Comparison of ENCODE assay signal across 9 cellular contexts in the genomic region with DNA sequence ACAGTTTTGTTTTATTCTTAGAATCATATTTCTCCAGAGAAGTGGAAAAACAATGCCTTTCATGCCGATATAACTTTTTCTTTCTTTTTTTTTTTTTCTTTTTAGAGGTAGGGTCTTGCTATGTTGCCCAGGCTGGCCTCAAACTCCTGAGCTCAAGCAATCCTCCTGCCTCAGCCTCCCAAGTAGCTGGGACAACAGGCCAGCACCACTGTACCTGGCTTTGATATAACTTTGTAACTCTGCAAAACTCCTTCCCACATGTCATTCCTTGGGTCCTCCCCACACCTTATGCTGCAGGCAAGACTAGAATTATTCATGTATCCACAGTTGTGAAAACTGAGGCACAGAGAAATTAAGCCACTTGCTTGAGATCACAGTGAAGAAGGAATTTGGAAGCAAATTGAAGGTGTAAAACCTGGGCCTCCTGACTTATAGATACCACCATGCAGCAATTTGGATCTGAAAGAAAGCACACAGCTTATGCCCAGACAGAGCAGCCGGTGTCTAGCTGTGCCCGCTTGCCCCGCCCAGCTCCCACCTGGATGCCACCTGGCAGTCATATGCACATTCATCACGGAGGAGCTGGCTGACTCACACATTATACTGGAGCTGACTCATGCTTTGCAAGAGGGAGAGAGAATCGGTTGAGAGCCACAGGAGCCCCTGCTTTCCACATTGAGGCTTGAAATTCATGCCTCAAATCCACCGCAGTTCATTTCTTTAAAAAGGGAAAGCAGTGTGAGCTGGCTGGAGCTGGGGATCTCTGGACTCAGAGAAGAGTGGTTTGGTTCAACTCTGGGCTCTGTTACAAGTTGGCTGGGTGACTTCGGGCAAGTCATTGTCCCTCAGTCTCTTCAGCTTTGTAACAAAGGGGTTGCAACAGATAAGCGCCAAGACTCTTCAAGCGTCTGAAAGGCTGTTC. TPM values are rescaled to one million over a fixed set of nuclear protein-coding genes. Genes with fewer than 3 reads are reported as not detected.
A peak's percentile ranks its signal among the peaks of the same experiment; 100 is the strongest.
DNase-seq lines count a peak whose midpoint lies in the region; ATAC-seq and TF ChIP-seq lines count a peak whose summit lies in the region.
"Had no signal": no experiment of that assay in that cellular context is flagged by ENCODE, and none has a peak within 500 bp of the region (broad histone marks: within the 10 kb centered on the region; RNA-seq: fewer than 3 reads in every experiment).

No MANE protein-coding gene starts in this region.

- H3K4me1 Mint-ChIP-seq in HFFc6 (ENCODE audit: low read depth): peaks cover 50% of the 10 kb centered on the region

- no peak for TF ChIP-seq CTCF in AG04449 (IDR thresholded peaks at IDR 0.05; ENCODE audit: insufficient read depth, low read length, missing control alignments)
- TF ChIP-seq CTCF in HFFc6 (IDR thresholded peaks at IDR 0.05): no peak
- TF ChIP-seq CTCF in GM10266 (IDR thresholded peaks at IDR 0.05; ENCODE audit: control insufficient read depth, insufficient read depth, low read depth, missing control alignments): no peak

- DNase-seq in AG04449 (ENCODE audit: low read depth, low spot score) (peak; percentile 77), HFFc6 (peak; percentile 89), NOMO-1 treated with dmso at 0.1 percent for 144 hours (lab: John Stamatoyannopoulos, UW; ENCODE audit: unreplicated experiment) (peak; percentile 24), erythroblast (lab: John Stamatoyannopoulos, UW) (peak; percentile 79 to 90), renal cortical epithelial cell (ENCODE audit: low read depth) (peak; percentile 98), GM10266 (ENCODE audit: extremely low spot score) (no peak)

- no peaks in the 10 kb centered on the region for H3K9me3 Mint-ChIP-seq in HFFc6

- H3K27me3 Mint-ChIP-seq in HFFc6 (ENCODE audit: insufficient read depth): peaks cover 2% of the 10 kb centered on the region; the same call in 1 of the 2 replicates
- H3K27me3 Mint-ChIP-seq: activated naive CD8-positive, alpha-beta T cell had no signal

- no peaks in the 10 kb centered on the region for H3K36me3 Mint-ChIP-seq in HFFc6 (ENCODE audit: low read depth)

- H3K27ac Mint-ChIP-seq in HFFc6: peak overlapping the region; percentile 93
- H3K27ac Mint-ChIP-seq: activated naive CD8-positive, alpha-beta T cell had no signal

- no peak for ATAC-seq in HG02973 (IDR thresholded peaks at IDR 0.05; ENCODE audit: unreplicated experiment)
- no peak for ATAC-seq in GM18870 (IDR thresholded peaks at IDR 0.05; ENCODE audit: unreplicated experiment)

- no peak overlapping the region for H3K4me3 ChIP-seq in AG04449 (ENCODE audit: low read depth, low read length)

- CTCF ChIA-PET in AG04449 (lab: Yijun Ruan, JAX): interaction anchor here (1.3 kb wide), 1 partner anchor 107 kb away, joined by 5 read pairs; no protein-coding TSS in a partner anchor

- peak overlapping the region; percentile 64 for H3K4me3 Mint-ChIP-seq in HFFc6
- H3K4me3 Mint-ChIP-seq: activated naive CD8-positive, alpha-beta T cell had no signal

- POLR2A ChIA-PET in AG04449 (lab: Yijun Ruan, JAX): interaction anchor here (0.9 to 1.8 kb wide), 3 partner anchors 8 to 17 kb away, joined by 3 to 8 read pairs (median 4); no protein-coding TSS in a partner anchor

- peak; percentile 51 for TF ChIP-seq POLR2A in erythroblast (IDR thresholded peaks at IDR 0.05; ENCODE audit: low read length)

RNA-seq across cellular contexts. Expression of a gene that starts 8.3 kb away (rescaled TPM):
- 100 to 1,000 TPM in 4 of 6 experiments, 10 to 100 TPM in 2; 89.7 to 174 (median 105) TPM for total RNA-seq in HFFc6 (2021; fragmentation: NEBNext Ultra II Directional; extraction: Animal tissue kit (Norgen Biotek cat#: 25700))
- 413 and 578 TPM in 2 replicates for total RNA-seq in renal cortical epithelial cell
